Comparison of ENCODE assay signal across 20 cellular contexts in the genomic region with DNA sequence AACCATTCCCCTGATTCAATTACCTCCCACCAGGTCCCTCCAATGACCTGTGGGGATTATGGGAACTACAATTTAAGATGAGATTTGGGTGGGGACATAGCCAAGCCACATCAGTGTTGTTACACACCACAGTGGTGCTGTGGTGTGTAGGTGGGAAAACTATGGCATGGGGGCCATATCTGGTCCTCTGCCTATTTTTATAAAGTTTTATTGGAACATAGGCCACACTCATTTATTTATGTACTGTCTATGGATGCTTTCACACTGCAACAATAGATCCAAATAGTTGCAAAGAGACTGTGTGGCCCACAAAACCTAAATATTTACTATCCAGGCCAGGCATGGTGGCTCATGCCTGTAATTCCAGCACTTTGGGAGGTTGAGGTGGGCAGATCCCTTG.
"Had no signal": no experiment of that assay in that cellular context is flagged by ENCODE, and none has a peak within 500 bp of the region (broad histone marks: within the 10 kb centered on the region; RNA-seq: fewer than 3 reads in every experiment).

No MANE protein-coding gene starts in this region.

- FAIRE-seq: frontal cortex, TTC549 had no signal

- H3K9me3 Mint-ChIP-seq: activated CD4-positive, alpha-beta memory T cell treated with anti-CD3 and anti-CD28 coated beads, Interleukin-2, amount 10 ng/mL, durations not matched to agents 7 days and 5 days; activated naive CD8-positive, alpha-beta T cell treated with anti-CD3 and anti-CD28 coated beads for 36 hours; endodermal cell; WTC11 had no signal

- H3K27ac Mint-ChIP-seq: activated CD4-positive, alpha-beta memory T cell treated with anti-CD3 and anti-CD28 coated beads, Interleukin-2, amount 10 ng/mL, durations not matched to agents 7 days and 5 days; activated CD8-positive, alpha-beta memory T cell treated with anti-CD3 and anti-CD28 coated beads, Interleukin-2, amount 10 ng/mL, durations not matched to agents 7 days and 5 days; activated naive CD8-positive, alpha-beta T cell treated with anti-CD3 and anti-CD28 coated beads for 36 hours had no signal

- ATAC-seq: activated CD8-positive, alpha-beta memory T cell treated with anti-CD3 and anti-CD28 coated beads, Interleukin-2, amount 10 ng/mL, durations not matched to agents 7 days and 5 days; body of pancreas; left lung; WTC11 had no signal

- H3K9me3 ChIP-seq: body of pancreas, left lung had no signal

- H3K27me3 Mint-ChIP-seq: activated CD4-positive, alpha-beta memory T cell treated with anti-CD3 and anti-CD28 coated beads, Interleukin-2, amount 10 ng/mL, durations not matched to agents 7 days and 5 days; activated CD8-positive, alpha-beta memory T cell treated with anti-CD3 and anti-CD28 coated beads, Interleukin-2, amount 10 ng/mL, durations not matched to agents 7 days and 5 days; activated naive CD8-positive, alpha-beta T cell treated with anti-CD3 and anti-CD28 coated beads for 36 hours had no signal

- H3K36me3 Mint-ChIP-seq: activated CD8-positive, alpha-beta memory T cell treated with anti-CD3 and anti-CD28 coated beads, Interleukin-2, amount 10 ng/mL, durations not matched to agents 7 days and 5 days; activated naive CD8-positive, alpha-beta T cell treated with anti-CD3 and anti-CD28 coated beads for 36 hours; WTC11 had no signal

- H3K4me3 Mint-ChIP-seq: activated CD4-positive, alpha-beta memory T cell treated with anti-CD3 and anti-CD28 coated beads, Interleukin-2, amount 10 ng/mL, durations not matched to agents 7 days and 5 days; activated CD8-positive, alpha-beta memory T cell treated with anti-CD3 and anti-CD28 coated beads, Interleukin-2, amount 10 ng/mL, durations not matched to agents 7 days and 5 days; activated naive CD8-positive, alpha-beta T cell treated with anti-CD3 and anti-CD28 coated beads for 36 hours; endodermal cell; WTC11 had no signal

- H3K27me3 ChIP-seq: body of pancreas, left lung had no signal

- H3K36me3 ChIP-seq: left lung had no signal

- DNase-seq: activated CD4-positive, alpha-beta memory T cell treated with anti-CD3 and anti-CD28 coated beads, Interleukin-2, amount 10 ng/mL, durations not matched to agents 7 days and 5 days; activated CD4-positive, alpha-beta T cell treated with anti-CD3 and anti-CD28 coated beads for 48 hours; activated CD8-positive, alpha-beta memory T cell treated with anti-CD3 and anti-CD28 coated beads, Interleukin-2, amount 10 ng/mL, durations not matched to agents 7 days and 5 days; activated naive CD4-positive, alpha-beta T cell; activated naive CD8-positive, alpha-beta T cell treated with anti-CD3 and anti-CD28 coated beads for 36 hours; amniotic stem cell; body of pancreas; caudate nucleus; endodermal cell; head of caudate nucleus; left lung; mammary epithelial cell; occipital lobe; retina; stimulated activated CD4-positive, alpha-beta T cell treated with anti-CD3 and anti-CD28 coated beads, Interleukin-2, amount 100 ng/mL, for 24 hours; stimulated activated naive CD4-positive, alpha-beta T cell treated with Interleukin-2 at 50 U/mL for 16 hours; substantia nigra had no signal

- H3K4me3 ChIP-seq: body of pancreas, left lung had no signal

- H3K27ac ChIP-seq: left lung had no signal
